Comparison of ENCODE assay signal across 11 cellular contexts in the genomic region with DNA sequence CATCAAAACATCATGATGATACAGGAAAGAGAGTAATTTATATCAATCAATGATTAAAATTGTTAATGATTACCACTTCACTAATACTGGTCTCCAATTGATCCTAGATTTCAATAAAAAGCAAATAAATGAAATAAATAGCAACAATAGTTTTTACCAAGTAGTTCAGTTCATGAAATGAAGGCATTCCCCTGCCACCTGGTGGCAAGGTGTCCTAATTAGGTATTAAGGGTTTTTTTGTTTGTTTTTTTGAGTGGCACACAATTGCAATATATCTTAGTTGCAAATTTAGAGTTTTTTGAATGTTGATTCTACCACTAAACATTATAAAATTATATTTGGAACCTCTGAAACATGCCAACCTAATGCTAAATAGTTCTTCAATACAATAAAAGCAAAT.
DNase-seq lines count a peak whose midpoint lies in the region; ATAC-seq and TF ChIP-seq lines count a peak whose summit lies in the region.
"Had no signal": no experiment of that assay in that cellular context is flagged by ENCODE, and none has a peak within 500 bp of the region (broad histone marks: within the 10 kb centered on the region; RNA-seq: fewer than 3 reads in every experiment).

No MANE protein-coding gene starts in this region.

- no peaks in the 10 kb centered on the region for H3K9me2 ChIP-seq in PC-3 (replicated peaks; ENCODE audit: low read length)

- no peaks in the 10 kb centered on the region for H3K79me2 ChIP-seq in PC-3 (ENCODE audit: low read length)

- CTCF ChIA-PET in PC-3 (lab: Charles Lee): interaction anchor here (0.6 kb wide), 1 partner anchor 157 kb away, joined by 3 read pairs; no protein-coding TSS in a partner anchor

- H3K36me3 ChIP-seq in PC-3 (ENCODE audit: low read depth, low read length) (no peaks in the 10 kb centered on the region), gastrocnemius medialis (no peaks in the 10 kb centered on the region)

- H3K9me3 ChIP-seq in PC-3 (ENCODE audit: low read length) (no peaks in the 10 kb centered on the region), gastrocnemius medialis (no peaks in the 10 kb centered on the region)

- H3K27me3 ChIP-seq in PC-3 (ENCODE audit: low read length) (no peaks in the 10 kb centered on the region), gastrocnemius medialis (no peaks in the 10 kb centered on the region)

- H3K4me1 ChIP-seq in PC-3 (ENCODE audit: insufficient read depth, low read length): peaks cover 3% of the 10 kb centered on the region; the same call in 1 of the 2 replicates
- no peaks in the 10 kb centered on the region for H3K4me1 ChIP-seq in gastrocnemius medialis

- no peak overlapping the region for H2AFZ ChIP-seq in PC-3 (ENCODE audit: low read length)

- intact Hi-C loops in PC-3 (cut with micrococcal nuclease): loop anchor here (1.0 to 2.0 kb wide), 4 partner anchors 51 to 265 kb away; no protein-coding TSS in a partner anchor
- intact Hi-C loops in gastrocnemius medialis (cut with DNase I; ENCODE audit: low total_unique reads): loop anchor here (1.0 to 10.0 kb wide), 4 partner anchors 95 to 269 kb away; no protein-coding TSS in a partner anchor

- no TSS peak for BruUV-seq in PC-3 (replicated peaks; lab: Mats Ljungman, UMichigan)

- peak; percentile 29; the same call in 1 of the 2 replicates for ATAC-seq in PC-3
- ATAC-seq in gastrocnemius medialis: peak in 1 of 2 donors; percentile 30
- no peak for ATAC-seq in HG03520 (IDR thresholded peaks at IDR 0.05; ENCODE audit: unreplicated experiment)

- no peak for TF ChIP-seq POLR2A in gastrocnemius medialis (IDR thresholded peaks at IDR 0.05)

- no peaks in the 10 kb centered on the region for H3F3A ChIP-seq in PC-3 (ENCODE audit: low read length, unreplicated experiment)

- H3K9ac ChIP-seq in PC-3 (ENCODE audit: low read length): no peak overlapping the region

- in situ Hi-C loops in gastrocnemius medialis (cut with MboI; ENCODE audit: low sequenced_read_pairs in 4 of 4): loop anchor here in 2 of 4 donors (10.0 to 25.0 kb wide), 2 partner anchors 151 to 224 kb away; no protein-coding TSS in a partner anchor

- POLR2A ChIA-PET in PC-3 (lab: Charles Lee; ENCODE audit: unreplicated experiment): no interaction called here

- DNase-seq in DMS153 treated with DMSO at 0.1 percent for 48 hours (lab: John Stamatoyannopoulos, UW; ENCODE audit: unreplicated experiment): peak; percentile 6
- DNase-seq in DMS153 (lab: John Stamatoyannopoulos, UW): no peak
- peak; percentile 44 for DNase-seq in PC-3
- peak; percentile 43 for DNase-seq in fibroblast of pulmonary artery (ENCODE audit: low read depth)
- no peak for DNase-seq in gastrocnemius medialis
- DNase-seq in T-helper 9 cell: no peak
- no peak for DNase-seq in stimulated activated CD4-positive, alpha-beta T cell treated with anti-CD3 and anti-CD28 coated beads, Interleukin-12 subunit alpha, Interleukin-12 subunit beta, amount 100 ng/mL, for 4 hours
- DNase-seq: central memory CD4-positive, alpha-beta T cell; midbrain; NCI-H187 had no signal

- TF ChIP-seq CTCF in PC-3 (conservative IDR thresholded peaks at IDR 0.05; ENCODE audit: low read depth, low read length) (peak; percentile 70), fibroblast of pulmonary artery (IDR thresholded peaks at IDR 0.05; ENCODE audit: low read length, missing control alignments) (peak; percentile 33), gastrocnemius medialis (IDR thresholded peaks at IDR 0.05 in 4 of 5, conservative IDR thresholded peaks at IDR 0.05 in 1 of 5) (peak; percentile 31 to 62 (median 43))

- H3K27ac ChIP-seq in PC-3 (ENCODE audit: low read length) (no peak overlapping the region), gastrocnemius medialis (no peak overlapping the region)

- no peaks in the 10 kb centered on the region for H4K20me1 ChIP-seq in PC-3 (ENCODE audit: low read length)

- no peak overlapping the region for H3K4me3 ChIP-seq in PC-3 (ENCODE audit: low read length)
- H3K4me3 ChIP-seq in fibroblast of pulmonary artery (replicated peaks; ENCODE audit: low read depth, low read length): no peak overlapping the region
- H3K4me3 ChIP-seq in gastrocnemius medialis: no peak overlapping the region

- no peak overlapping the region for H3K4me2 ChIP-seq in PC-3 (ENCODE audit: low read length)

Comparison
In these comparisons a context has a peak if more than half of its experiments do, and no peak if none do; other contexts are left out.
1. DNase-seq: peak in DMS153 treated with DMSO at 0.1 percent for 48 hours (single experiment), PC-3 (single experiment) and fibroblast of pulmonary artery (single experiment); none in DMS153 (single experiment), gastrocnemius medialis (0 of 2), T-helper 9 cell (single experiment) and stimulated activated CD4-positive, alpha-beta T cell treated with anti-CD3 and anti-CD28 coated beads, Interleukin-12 subunit alpha, Interleukin-12 subunit beta, amount 100 ng/mL, for 4 hours (single experiment).
2. Peak in every context shown above with its lines, with median percentiles within 50 percentile points of each other: CTCF ChIP-seq.